In genomic region chr2:172962064-172962463, GRCh38 we compare ENCODE assay signal across 14 cellular contexts.
"Had no signal": no experiment of that assay in that cellular context is flagged by ENCODE, and none has a peak within 500 bp of the region (broad histone marks: within the 10 kb centered on the region; RNA-seq: fewer than 3 reads in every experiment).

No MANE protein-coding gene starts in this region.

- H3K36me3 Mint-ChIP-seq: activated CD4-positive, alpha-beta memory T cell treated with anti-CD3 and anti-CD28 coated beads for 36 hours; stimulated activated memory B cell treated with anti-CD40 and anti-IgM and Interleukin-4, amounts not matched to agents 10 μg/mL and 1 μg/mL and 100 μg/mL, for 72 hours had no signal

- H3K36me3 ChIP-seq: cardiac muscle cell, sigmoid colon, thyroid gland had no signal

- H3K27ac ChIP-seq: cardiac muscle cell, sigmoid colon, thyroid gland had no signal

- H3K27me3 ChIP-seq: adrenal gland, cardiac muscle cell, sigmoid colon, thyroid gland had no signal

- DNase-seq: activated CD4-positive, alpha-beta memory T cell treated with anti-CD3 and anti-CD28 coated beads for 36 hours; activated gamma-delta T cell; activated T-cell treated with anti-CD3 and anti-CD28 coated beads, Interleukin-2, amount 50 U/mL, for 4 hours; adrenal gland; effector CD8-positive, alpha-beta T cell; left ventricle myocardium superior; occipital lobe; posterior cingulate gyrus; sigmoid colon; T-helper 9 cell; thyroid gland had no signal

- H3K9me3 Mint-ChIP-seq: activated CD4-positive, alpha-beta memory T cell treated with anti-CD3 and anti-CD28 coated beads for 36 hours; activated T-cell treated with anti-CD3 and anti-CD28 coated beads, Interleukin-2, amount 50 U/mL, for 4 hours; stimulated activated memory B cell treated with anti-CD40 and anti-IgM and Interleukin-4, amounts not matched to agents 10 μg/mL and 1 μg/mL and 100 μg/mL, for 72 hours had no signal

- H3K9me3 ChIP-seq: adrenal gland, sigmoid colon, thyroid gland had no signal

- ATAC-seq: left ventricle myocardium superior; stimulated activated memory B cell treated with anti-CD40 and anti-IgM and Interleukin-4, amounts not matched to agents 10 μg/mL and 1 μg/mL and 100 μg/mL, for 72 hours had no signal

- H3K4me3 Mint-ChIP-seq: activated CD4-positive, alpha-beta memory T cell treated with anti-CD3 and anti-CD28 coated beads for 36 hours; activated T-cell treated with anti-CD3 and anti-CD28 coated beads, Interleukin-2, amount 50 U/mL, for 4 hours; dendritic cell treated with granulocyte-macrophage colony-stimulating factor and Interleukin-4, amounts not matched to agents 40 ng/mL and 50 ng/mL, for 4 days; stimulated activated memory B cell treated with anti-CD40 and anti-IgM and Interleukin-4, amounts not matched to agents 10 μg/mL and 1 μg/mL and 100 μg/mL, for 72 hours had no signal

- H3K4me1 ChIP-seq: sigmoid colon had no signal

- H3K27me3 Mint-ChIP-seq: dendritic cell treated with granulocyte-macrophage colony-stimulating factor and Interleukin-4, amounts not matched to agents 40 ng/mL and 50 ng/mL, for 4 days had no signal

- H3K27ac Mint-ChIP-seq: activated CD4-positive, alpha-beta memory T cell treated with anti-CD3 and anti-CD28 coated beads for 36 hours; stimulated activated memory B cell treated with anti-CD40 and anti-IgM and Interleukin-4, amounts not matched to agents 10 μg/mL and 1 μg/mL and 100 μg/mL, for 72 hours had no signal

- H3K4me3 ChIP-seq: adrenal gland, cardiac muscle cell, sigmoid colon, thyroid gland had no signal
